ENCODE assay signal across 8 cellular contexts in the genomic region with DNA sequence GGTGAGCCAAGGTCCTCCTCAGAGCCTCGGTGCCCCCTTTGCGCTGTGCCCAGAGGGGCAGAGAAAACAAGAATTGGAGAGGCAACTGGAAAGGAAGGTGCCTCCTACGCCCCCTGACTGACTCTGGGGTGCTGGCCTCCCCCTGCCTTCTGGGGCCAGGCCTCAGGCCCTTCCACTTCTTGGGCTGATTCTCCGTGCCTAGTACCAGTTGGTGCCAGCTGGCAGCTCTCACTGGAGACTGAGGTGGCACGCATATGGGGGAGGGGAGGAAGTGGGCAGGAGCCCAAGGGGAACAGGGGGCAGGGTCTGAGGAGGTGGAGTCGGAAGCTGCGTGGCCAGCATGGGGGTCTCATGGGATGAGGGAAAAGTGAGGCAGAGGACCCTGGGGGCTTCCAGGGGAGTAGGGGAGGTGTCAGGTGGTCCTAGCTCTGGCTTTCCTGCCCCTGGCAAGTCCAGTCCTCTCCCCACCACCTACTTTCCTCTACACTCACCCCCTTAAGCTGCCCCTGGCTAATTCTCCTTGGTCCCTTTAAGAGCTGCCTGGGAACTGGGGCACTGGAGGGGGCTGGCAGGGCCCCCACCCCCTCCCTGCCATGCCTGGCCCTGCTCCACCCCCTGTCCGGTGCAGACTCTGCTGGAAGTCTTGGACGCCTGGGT. TPM values are rescaled to one million over a fixed set of nuclear protein-coding genes. Genes with fewer than 3 reads are reported as not detected.
DNase-seq lines count a peak whose midpoint lies in the region; ATAC-seq and TF ChIP-seq lines count a peak whose summit lies in the region.

No MANE protein-coding gene starts in this region.

- POLR2A ChIA-PET in A673 (lab: Charles Lee; ENCODE audit: low non-redundant PET) = no interaction called here

- DNase-seq in A673 (ENCODE audit: low spot score) (no peak), HL-60 (ENCODE audit: low read depth in 1 of 2, low spot score in 1 of 2) (peak in 1 of 2 experiments; percentile 69), mesothelial cell of epicardium (ENCODE audit: low spot score in 2 of 2, unreplicated experiment in 2 of 2) (no peak), AG08396 (ENCODE audit: low spot score) (no peak), SIG-M5 treated with dmso at 0.1 percent for 504 hours (lab: John Stamatoyannopoulos, UW; ENCODE audit: unreplicated experiment) (no peak), DMS53 (lab: John Stamatoyannopoulos, UW) (no peak), NCI-H2029 (lab: John Stamatoyannopoulos, UW) (no peak)
- DNase-seq in activated naive CD8-positive, alpha-beta T cell treated with anti-CD3 and anti-CD28 coated beads, Interleukin-2, amount 50 U/mL, for 24 hours = peak; percentile 50

- CTCF ChIA-PET in A673 (lab: Charles Lee) = interaction anchor here (2.7 kb wide), 1 partner anchor 78 kb away, joined by 28 read pairs; no protein-coding TSS in a partner anchor

- peaks cover 62% of the 10 kb centered on the region for H3K4me1 Mint-ChIP-seq in activated naive CD8-positive, alpha-beta T cell treated with anti-CD3 and anti-CD28 coated beads, Interleukin-2, amount 50 U/mL, for 24 hours
- H3K4me1 Mint-ChIP-seq in mesothelial cell of epicardium = peaks cover 41% of the 10 kb centered on the region

- H3K27ac ChIP-seq in A673 (ENCODE audit: low read depth, low read length, poor library complexity, severe bottlenecking) (no peak overlapping the region), HL-60 (replicated peaks) (peak overlapping the region; percentile 61)

- H3K4me3 ChIP-seq in A673 (ENCODE audit: low read depth, low read length, poor library complexity, severe bottlenecking) = peak overlapping the region; percentile 26
- H3K4me3 ChIP-seq in HL-60 (replicated peaks; ENCODE audit: insufficient read depth, low read length) = no peak overlapping the region

- TF ChIP-seq CTCF in A673 (conservative IDR thresholded peaks at IDR 0.05; ENCODE audit: low read depth, low read length) = no peak
- TF ChIP-seq CTCF in HL-60 (IDR thresholded peaks at IDR 0.05; ENCODE audit: insufficient read depth, low read length) = no peak
- no peak for TF ChIP-seq CTCF in mesothelial cell of epicardium (IDR thresholded peaks at IDR 0.05; ENCODE audit: unreplicated experiment)

- H3K36me3 Mint-ChIP-seq in activated naive CD8-positive, alpha-beta T cell treated with anti-CD3 and anti-CD28 coated beads, Interleukin-2, amount 50 U/mL, for 24 hours (ENCODE audit: low read depth) = no peaks in the 10 kb centered on the region
- H3K36me3 Mint-ChIP-seq in mesothelial cell of epicardium = no peaks in the 10 kb centered on the region

- H3K9me3 ChIP-seq in A673 (ENCODE audit: low read depth, low read length, poor library complexity, severe bottlenecking) = no peaks in the 10 kb centered on the region

- no peaks in the 10 kb centered on the region for H3K36me3 ChIP-seq in A673 (ENCODE audit: insufficient read depth, low read length, poor library complexity, severe bottlenecking)

- ATAC-seq in activated naive CD8-positive, alpha-beta T cell treated with anti-CD3 and anti-CD28 coated beads, Interleukin-2, amount 50 U/mL, for 24 hours = no peak

- H3K9me3 Mint-ChIP-seq in activated naive CD8-positive, alpha-beta T cell treated with anti-CD3 and anti-CD28 coated beads, Interleukin-2, amount 50 U/mL, for 24 hours = no peaks in the 10 kb centered on the region
- no peaks in the 10 kb centered on the region for H3K9me3 Mint-ChIP-seq in mesothelial cell of epicardium

- intact Hi-C loops in A673 (cut with micrococcal nuclease; ENCODE audit: unreplicated experiment) = loop anchor here (1.0 to 10.0 kb wide), 2 partner anchors 78 to 168 kb away; no protein-coding TSS in a partner anchor

- peaks cover 10% of the 10 kb centered on the region for H3K4me1 ChIP-seq in A673 (ENCODE audit: insufficient read depth, low read length, poor library complexity, severe bottlenecking)

- peak overlapping the region; percentile 70 for H3K4me3 Mint-ChIP-seq in activated naive CD8-positive, alpha-beta T cell treated with anti-CD3 and anti-CD28 coated beads, Interleukin-2, amount 50 U/mL, for 24 hours
- peak overlapping the region; percentile 64 for H3K4me3 Mint-ChIP-seq in mesothelial cell of epicardium

- peak overlapping the region; percentile 90 for H3K27ac Mint-ChIP-seq in activated naive CD8-positive, alpha-beta T cell treated with anti-CD3 and anti-CD28 coated beads, Interleukin-2, amount 50 U/mL, for 24 hours
- peak overlapping the region; percentile 95 for H3K27ac Mint-ChIP-seq in mesothelial cell of epicardium

- BruUV-seq in A673 (replicated peaks; lab: Mats Ljungman, UMichigan) = no TSS peak

- H3K27me3 ChIP-seq in A673 (replicated peaks; ENCODE audit: insufficient read depth, low read depth, low read length, poor library complexity) (no peaks in the 10 kb centered on the region), HL-60 (ENCODE audit: insufficient read depth, poor library complexity, severe bottlenecking) (no peaks in the 10 kb centered on the region)

- H3K27me3 Mint-ChIP-seq in activated naive CD8-positive, alpha-beta T cell treated with anti-CD3 and anti-CD28 coated beads, Interleukin-2, amount 50 U/mL, for 24 hours = no peaks in the 10 kb centered on the region
- H3K27me3 Mint-ChIP-seq in mesothelial cell of epicardium (ENCODE audit: low read depth) = peaks cover 19% of the 10 kb centered on the region

RNA-seq across cellular contexts. Expression of gene SEMA4A, which starts 6.5 kb away (rescaled TPM):
- total RNA-seq in A673 (2021) (0.77 and 0.92 TPM in 2 replicates), mesothelial cell of epicardium (18.7 to 21.0 TPM (median 19.8 TPM) in 3 replicates)

RNA-seq across cellular contexts. Expression of gene LMNA, which starts 32.4 kb away (rescaled TPM):
- total RNA-seq in A673 (2021) (204 and 225 TPM in 2 replicates), mesothelial cell of epicardium (91.7 to 96.9 TPM (median 92.4 TPM) in 3 replicates)

RNA-seq across cellular contexts. Expression of gene SLC25A44, which starts 47.0 kb away (rescaled TPM):
- total RNA-seq in A673 (2021) (28.9 and 30.9 TPM in 2 replicates), mesothelial cell of epicardium (15.4 to 18.7 TPM (median 18.4 TPM) in 3 replicates)

Comparison
In these comparisons a context has a peak if more than half of its experiments do, and no peak if none do; other contexts are left out.
1. RNA of gene SEMA4A, which starts 6.5 kb away (total RNA-seq): 18.7 to 21.0 TPM in mesothelial cell of epicardium; 0.77 to 0.92 TPM in A673; every median in the first group is over 10 times any median in the second.